Comparison of ENCODE assay signal across 9 cellular contexts in genomic region chr18:63316612-63317555, GRCh38.
DNase-seq lines count a peak whose midpoint lies in the region; ATAC-seq and TF ChIP-seq lines count a peak whose summit lies in the region.
"Had no signal": no experiment of that assay in that cellular context is flagged by ENCODE, and none has a peak within 500 bp of the region (broad histone marks: within the 10 kb centered on the region; RNA-seq: fewer than 3 reads in every experiment).

No MANE protein-coding gene starts in this region.

- H3K9me2 ChIP-seq in Loucy (replicated peaks; ENCODE audit: low read depth, low read length) = no peaks in the 10 kb centered on the region

- H3K27me3 Mint-ChIP-seq in stimulated activated memory B cell treated with anti-CD40 and anti-IgM and Interleukin-4, amounts not matched to agents 10 μg/mL and 1 μg/mL and 100 μg/mL, for 72 hours = no peaks in the 10 kb centered on the region

- H3K27me3 ChIP-seq in Loucy (ENCODE audit: insufficient read depth, low read length, poor library complexity, severe bottlenecking) (peaks cover 7% of the 10 kb centered on the region), duodenal mucosa (ENCODE audit: control insufficient read depth in 1 of 2, insufficient read depth in 2 of 2, low read length in 2 of 2) (no peaks in the 10 kb centered on the region)

- H3K36me3 ChIP-seq in Loucy (ENCODE audit: insufficient read depth, low read length) = no peaks in the 10 kb centered on the region
- no peaks in the 10 kb centered on the region for H3K36me3 ChIP-seq in duodenal mucosa (ENCODE audit: control insufficient read depth in 1 of 2, insufficient read depth in 2 of 2, low read length in 2 of 2)

- peaks cover 77% of the 10 kb centered on the region for H3K79me2 ChIP-seq in Loucy (ENCODE audit: insufficient read depth, low read length)

- peaks cover 68% of the 10 kb centered on the region for H4K20me1 ChIP-seq in Loucy (ENCODE audit: insufficient read depth, low read length, poor library complexity, severe bottlenecking)

- H3K36me3 Mint-ChIP-seq in stimulated activated memory B cell treated with anti-CD40 and anti-IgM and Interleukin-4, amounts not matched to agents 10 μg/mL and 1 μg/mL and 100 μg/mL, for 72 hours = peaks cover 59% of the 10 kb centered on the region

- H3K9ac ChIP-seq in Loucy (ENCODE audit: low read depth, low read length, poor library complexity, severe bottlenecking) = peak overlapping the region; percentile 93
- peak overlapping the region; percentile 60 to 84 for H3K9ac ChIP-seq in duodenal mucosa (ENCODE audit: low read depth in 1 of 2, low read length in 2 of 2)

- H3F3A ChIP-seq in Loucy (ENCODE audit: low read depth) = peaks cover 8% of the 10 kb centered on the region; the same call in 1 of the 2 replicates

- peak; percentile 26 for DNase-seq in NCI-H345 (lab: John Stamatoyannopoulos, UW)
- DNase-seq in NCI-H345 treated with DMSO at 0.1 percent for 48 hours (lab: John Stamatoyannopoulos, UW; ENCODE audit: unreplicated experiment) = no peak
- no peak for DNase-seq in DMS153 treated with DMSO at 0.1 percent for 48 hours (lab: John Stamatoyannopoulos, UW; ENCODE audit: unreplicated experiment)
- DNase-seq: left colon had no signal

- TF ChIP-seq CTCF in Loucy (conservative IDR thresholded peaks at IDR 0.05; ENCODE audit: low read length) = no peak

- H3K9me3 Mint-ChIP-seq in stimulated activated memory B cell treated with anti-CD40 and anti-IgM and Interleukin-4, amounts not matched to agents 10 μg/mL and 1 μg/mL and 100 μg/mL, for 72 hours = no peaks in the 10 kb centered on the region

- ATAC-seq in stimulated activated memory B cell treated with anti-CD40 and anti-IgM and Interleukin-4, amounts not matched to agents 10 μg/mL and 1 μg/mL and 100 μg/mL, for 72 hours = no peak
- ATAC-seq in HG02642 (IDR thresholded peaks at IDR 0.05; ENCODE audit: poor library complexity, unreplicated experiment) = no peak
- ATAC-seq in GM21737 (IDR thresholded peaks at IDR 0.05; ENCODE audit: unreplicated experiment) = no peak

- peaks cover 54% of the 10 kb centered on the region for H3K4me1 Mint-ChIP-seq in stimulated activated memory B cell treated with anti-CD40 and anti-IgM and Interleukin-4, amounts not matched to agents 10 μg/mL and 1 μg/mL and 100 μg/mL, for 72 hours

- H3K27ac ChIP-seq in duodenal mucosa (ENCODE audit: low read depth, low read length) = peak overlapping the region; percentile 37

- peak overlapping the region; percentile 97 for H3K4me2 ChIP-seq in Loucy (ENCODE audit: low read depth, low read length, poor library complexity, severe bottlenecking)

- H3K27ac Mint-ChIP-seq in stimulated activated memory B cell treated with anti-CD40 and anti-IgM and Interleukin-4, amounts not matched to agents 10 μg/mL and 1 μg/mL and 100 μg/mL, for 72 hours = peak overlapping the region; percentile 92

- H3K4me3 ChIP-seq in Loucy (ENCODE audit: low read length, poor library complexity, severe bottlenecking) (peak overlapping the region; percentile 96), duodenal mucosa (ENCODE audit: low read depth in 1 of 2, low read length in 2 of 2) (peak overlapping the region; percentile 86 to 89)

- peak overlapping the region; percentile 99 for H3K4me3 Mint-ChIP-seq in stimulated activated memory B cell treated with anti-CD40 and anti-IgM and Interleukin-4, amounts not matched to agents 10 μg/mL and 1 μg/mL and 100 μg/mL, for 72 hours

- H3K9me3 ChIP-seq in Loucy (ENCODE audit: insufficient read depth, low read depth, low read length) (no peaks in the 10 kb centered on the region), duodenal mucosa (ENCODE audit: control insufficient read depth in 1 of 2, low read length in 2 of 2) (no peaks in the 10 kb centered on the region)

- peaks cover 70% of the 10 kb centered on the region for H3K4me1 ChIP-seq in Loucy (ENCODE audit: insufficient read depth, low read length, poor library complexity, severe bottlenecking)
- H3K4me1 ChIP-seq in duodenal mucosa (ENCODE audit: control insufficient read depth in 1 of 2, insufficient read depth in 2 of 2, low read length in 2 of 2) = peaks cover 29 to 34% of the 10 kb centered on the region in 2 donors

- no peak overlapping the region for H2AFZ ChIP-seq in Loucy (ENCODE audit: low read length)
